In genomic region chrX:1072637-1073377, GRCh38 we compare ENCODE assay signal across 15 cellular contexts.
A peak's percentile ranks its signal among the peaks of the same experiment; 100 is the strongest.
DNase-seq lines count a peak whose midpoint lies in the region; ATAC-seq and TF ChIP-seq lines count a peak whose summit lies in the region.
"Had no signal": no experiment of that assay in that cellular context is flagged by ENCODE, and none has a peak within 500 bp of the region (broad histone marks: within the 10 kb centered on the region; RNA-seq: fewer than 3 reads in every experiment).

No MANE protein-coding gene starts in this region.

- H3K36me3 Mint-ChIP-seq in memory B cell: peaks cover 7% of the 10 kb centered on the region

- no peaks in the 10 kb centered on the region for H3K4me1 ChIP-seq in osteoblast (ENCODE audit: insufficient read depth, low read length)
- H3K4me1 ChIP-seq: esophagus squamous epithelium, heart left ventricle, tibial artery had no signal

- peaks cover 14% of the 10 kb centered on the region for H3K9me3 Mint-ChIP-seq in memory B cell

- H4K20me1 ChIP-seq in osteoblast (ENCODE audit: insufficient read depth, low read length): no peaks in the 10 kb centered on the region

- H3K36me3 ChIP-seq in H7 (replicated peaks; ENCODE audit: control insufficient read depth, insufficient read depth, low read length) (no peaks in the 10 kb centered on the region), osteoblast (ENCODE audit: insufficient read depth, low read length) (no peaks in the 10 kb centered on the region)
- H3K36me3 ChIP-seq: esophagus squamous epithelium, heart left ventricle, tibial artery had no signal

- peak in 2 of 3 experiments; percentile 8 to 30 for DNase-seq in NCI-H1417 (lab: John Stamatoyannopoulos, UW)
- DNase-seq in NCI-H1417 treated with DMSO at 0.1 percent for 48 hours (lab: John Stamatoyannopoulos, UW): no peak
- peak; percentile 49 for DNase-seq in H7
- DNase-seq in RPMI8226: peak; percentile 19
- no peak for DNase-seq in memory B cell (ENCODE audit: low spot score in 2 of 2)
- DNase-seq in osteoblast (ENCODE audit: insufficient read length, low spot score, missing footprints): no peak
- DNase-seq in caudate nucleus (lab: John Stamatoyannopoulos, UW): no peak
- DNase-seq: dorsolateral prefrontal cortex, esophagus squamous epithelium, heart left ventricle, NCI-H1048, NCI-H2227 treated with DMSO at 0.1 percent for 48 hours had no signal

- no peak overlapping the region for H2AFZ ChIP-seq in osteoblast (ENCODE audit: low read length)

- no peak overlapping the region for H3K4me2 ChIP-seq in osteoblast (ENCODE audit: insufficient read depth, low read length)

- TF ChIP-seq CTCF in osteoblast (IDR thresholded peaks at IDR 0.05; ENCODE audit: extremely low read depth, low read depth, low read length): no peak

- H3K4me1 Mint-ChIP-seq in memory B cell: no peaks in the 10 kb centered on the region

- ATAC-seq in memory B cell (ENCODE audit: low read depth) (peak; percentile 37), GM18502 (IDR thresholded peaks at IDR 0.05; ENCODE audit: poor library complexity, unreplicated experiment) (no peak)
- ATAC-seq: heart left ventricle, SK-N-SH treated with all-trans-retinoic acid at 6 μM for 48 hours had no signal

- H3K27ac Mint-ChIP-seq in memory B cell: no peak overlapping the region

- H3K4me3 ChIP-seq in H7 (ENCODE audit: insufficient read depth, low read depth, low read length): no peak overlapping the region; the same call in 1 of the 2 replicates
- no peak overlapping the region for H3K4me3 ChIP-seq in osteoblast (ENCODE audit: insufficient read depth, low read length)
- H3K4me3 ChIP-seq: dorsolateral prefrontal cortex, esophagus squamous epithelium, heart left ventricle, tibial artery had no signal

- H3K9me3 ChIP-seq in osteoblast (ENCODE audit: low read depth, low read length): no peaks in the 10 kb centered on the region

- peaks cover 2% of the 10 kb centered on the region for H3K27me3 Mint-ChIP-seq in memory B cell

- no peaks in the 10 kb centered on the region for H3K79me2 ChIP-seq in osteoblast (ENCODE audit: insufficient read depth, low read length)

- H3K27ac ChIP-seq in osteoblast (ENCODE audit: low read depth, low read length) (no peak overlapping the region), caudate nucleus (ENCODE audit: low read depth, low read length) (no peak overlapping the region)
- H3K27ac ChIP-seq: dorsolateral prefrontal cortex, esophagus squamous epithelium, heart left ventricle, tibial artery had no signal

- H3K27me3 ChIP-seq in H7 (ENCODE audit: control insufficient read depth, insufficient read depth, low read length) (no peaks in the 10 kb centered on the region), osteoblast (ENCODE audit: insufficient read depth, low read length) (no peaks in the 10 kb centered on the region)
- H3K27me3 ChIP-seq: esophagus squamous epithelium, heart left ventricle, tibial artery had no signal

- no peak overlapping the region for H3K4me3 Mint-ChIP-seq in memory B cell

Comparison
In these comparisons a context has a peak if more than half of its experiments do, and no peak if none do; other contexts are left out.
1. DNase-seq: peak in NCI-H1417 (2 of 3), H7 (single experiment) and RPMI8226 (single experiment); none in NCI-H1417 treated with DMSO at 0.1 percent for 48 hours (single experiment), memory B cell (0 of 2), osteoblast (single experiment) and caudate nucleus (0 of 61).